Comparison of ENCODE assay signal across 8 cellular contexts in the genomic region with DNA sequence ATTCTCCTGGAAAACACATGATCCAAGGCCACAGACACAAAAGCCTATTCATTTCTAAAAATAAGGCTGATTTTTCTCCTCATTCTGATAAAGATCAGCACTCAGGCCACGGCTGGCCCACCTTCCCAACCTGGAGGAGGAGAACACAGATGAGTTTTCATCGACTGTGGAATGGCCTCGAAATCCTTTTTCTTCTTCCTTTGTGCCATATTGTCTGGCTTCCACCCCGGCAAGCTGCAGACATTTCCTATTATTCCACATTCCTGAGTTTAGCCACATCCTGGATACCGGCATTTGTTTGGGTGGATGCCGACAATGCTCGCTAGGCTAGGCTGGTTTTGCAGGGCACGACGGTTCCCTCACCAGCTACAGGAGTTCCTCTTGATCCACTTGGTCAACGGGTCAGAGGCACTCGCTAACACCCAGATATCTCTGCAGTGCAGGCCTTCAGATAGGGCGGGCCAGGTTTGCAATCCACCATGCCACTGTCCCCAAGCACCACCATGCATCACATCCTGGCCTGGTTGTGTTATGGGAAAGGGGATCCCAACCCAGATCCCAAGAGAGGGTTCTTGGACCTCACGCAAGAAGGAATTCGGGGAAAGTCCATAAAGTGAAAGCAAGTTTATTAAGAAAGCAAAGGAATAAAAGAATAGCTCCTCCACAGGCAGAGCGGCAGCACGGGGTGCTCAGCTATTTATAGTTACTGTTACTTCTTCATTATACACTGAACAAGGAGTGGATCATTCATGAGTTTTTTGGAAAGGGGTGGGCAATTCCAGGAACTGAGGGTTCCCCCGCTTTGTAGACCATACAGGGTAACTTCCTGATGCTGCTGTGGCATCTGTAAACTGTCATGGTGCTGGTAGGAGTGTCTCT. TPM values are rescaled to one million over a fixed set of nuclear protein-coding genes. Genes with fewer than 3 reads are reported as not detected.
DNase-seq lines count a peak whose midpoint lies in the region; ATAC-seq lines count a peak whose summit lies in the region.

No MANE protein-coding gene starts in this region.

- DNase-seq in HS-5 (ENCODE audit: low read depth), result peak; percentile 70
- DNase-seq in activated CD4-positive, alpha-beta memory T cell treated with anti-CD3 and anti-CD28 coated beads, Interleukin-2, amount 10 ng/mL, durations not matched to agents 7 days and 5 days, result peak; percentile 44
- DNase-seq in glomerular visceral epithelial cell (ENCODE audit: extremely low spot score), result peak; percentile 98
- DNase-seq in stimulated activated effector memory CD8-positive, alpha-beta T cell treated with anti-CD3 and anti-CD28 coated beads, Interleukin-12 subunit alpha, Interleukin-12 subunit beta, amount 100 ng/mL, for 72 hours (ENCODE audit: low spot score in 2 of 2), result no peak
- DNase-seq in NCI-H2227 treated with DMSO at 0.1 percent for 48 hours (lab: John Stamatoyannopoulos, UW), result no peak
- no peak for DNase-seq in globus pallidus (ENCODE audit: low spot score)
- DNase-seq in NCI-H1092 (lab: John Stamatoyannopoulos, UW), result no peak
- no peak for DNase-seq in GM19238 (ENCODE audit: insufficient read length, low spot score)

- POLR2A ChIA-PET in activated CD4-positive, alpha-beta memory T cell treated with anti-CD3 and anti-CD28 coated beads, Interleukin-2, amount 10 ng/mL, durations not matched to agents 7 days and 5 days (lab: Charles Lee), result interaction anchor here (1.0 to 2.6 kb wide), 2 partner anchors 21 to 29 kb away, joined by 3 to 18 read pairs; partner anchors contain the start of gene ATP5F1E

- no peak overlapping the region for H3K27ac Mint-ChIP-seq in activated CD4-positive, alpha-beta memory T cell treated with anti-CD3 and anti-CD28 coated beads, Interleukin-2, amount 10 ng/mL, durations not matched to agents 7 days and 5 days
- H3K27ac Mint-ChIP-seq in stimulated activated effector memory CD8-positive, alpha-beta T cell treated with anti-CD3 and anti-CD28 coated beads, Interleukin-12 subunit alpha, Interleukin-12 subunit beta, amount 100 ng/mL, for 72 hours, result no peak overlapping the region

- peak; percentile 36 for ATAC-seq in stimulated activated effector memory CD8-positive, alpha-beta T cell treated with anti-CD3 and anti-CD28 coated beads, Interleukin-12 subunit alpha, Interleukin-12 subunit beta, amount 100 ng/mL, for 72 hours

- no peaks in the 10 kb centered on the region for H3K36me3 Mint-ChIP-seq in activated CD4-positive, alpha-beta memory T cell treated with anti-CD3 and anti-CD28 coated beads, Interleukin-2, amount 10 ng/mL, durations not matched to agents 7 days and 5 days (ENCODE audit: low read depth)
- no peaks in the 10 kb centered on the region for H3K36me3 Mint-ChIP-seq in stimulated activated effector memory CD8-positive, alpha-beta T cell treated with anti-CD3 and anti-CD28 coated beads, Interleukin-12 subunit alpha, Interleukin-12 subunit beta, amount 100 ng/mL, for 72 hours

- no peaks in the 10 kb centered on the region for H3K9me3 Mint-ChIP-seq in activated CD4-positive, alpha-beta memory T cell treated with anti-CD3 and anti-CD28 coated beads, Interleukin-2, amount 10 ng/mL, durations not matched to agents 7 days and 5 days
- H3K9me3 Mint-ChIP-seq in stimulated activated effector memory CD8-positive, alpha-beta T cell treated with anti-CD3 and anti-CD28 coated beads, Interleukin-12 subunit alpha, Interleukin-12 subunit beta, amount 100 ng/mL, for 72 hours, result no peaks in the 10 kb centered on the region

- CTCF ChIA-PET in activated CD4-positive, alpha-beta memory T cell treated with anti-CD3 and anti-CD28 coated beads, Interleukin-2, amount 10 ng/mL, durations not matched to agents 7 days and 5 days (lab: Charles Lee), result no interaction called here

- H3K4me3 Mint-ChIP-seq in activated CD4-positive, alpha-beta memory T cell treated with anti-CD3 and anti-CD28 coated beads, Interleukin-2, amount 10 ng/mL, durations not matched to agents 7 days and 5 days, result no peak overlapping the region
- no peak overlapping the region for H3K4me3 Mint-ChIP-seq in stimulated activated effector memory CD8-positive, alpha-beta T cell treated with anti-CD3 and anti-CD28 coated beads, Interleukin-12 subunit alpha, Interleukin-12 subunit beta, amount 100 ng/mL, for 72 hours

- no peaks in the 10 kb centered on the region for H3K27me3 Mint-ChIP-seq in activated CD4-positive, alpha-beta memory T cell treated with anti-CD3 and anti-CD28 coated beads, Interleukin-2, amount 10 ng/mL, durations not matched to agents 7 days and 5 days

- peaks cover 50% of the 10 kb centered on the region for H3K4me1 Mint-ChIP-seq in activated CD4-positive, alpha-beta memory T cell treated with anti-CD3 and anti-CD28 coated beads, Interleukin-2, amount 10 ng/mL, durations not matched to agents 7 days and 5 days
- peaks cover 48% of the 10 kb centered on the region for H3K4me1 Mint-ChIP-seq in stimulated activated effector memory CD8-positive, alpha-beta T cell treated with anti-CD3 and anti-CD28 coated beads, Interleukin-12 subunit alpha, Interleukin-12 subunit beta, amount 100 ng/mL, for 72 hours

RNA-seq across cellular contexts. Expression of gene CTSZ, which starts 4.2 kb away (rescaled TPM):
- 10 to 100 TPM; 45.0 to 49.0 TPM for total RNA-seq in activated CD4-positive, alpha-beta memory T cell treated with anti-CD3 and anti-CD28 coated beads, Interleukin-2, amount 10 ng/mL, durations not matched to agents 7 days and 5 days

RNA-seq across cellular contexts. Expression of gene TUBB1, which starts 8.0 kb away (rescaled TPM):
- not detected for total RNA-seq in activated CD4-positive, alpha-beta memory T cell treated with anti-CD3 and anti-CD28 coated beads, Interleukin-2, amount 10 ng/mL, durations not matched to agents 7 days and 5 days

RNA-seq across cellular contexts. Expression of gene ATP5F1E, which starts 20.9 kb away (rescaled TPM):
- 10 to 100 TPM; 80.4 to 82.1 TPM for total RNA-seq in activated CD4-positive, alpha-beta memory T cell treated with anti-CD3 and anti-CD28 coated beads, Interleukin-2, amount 10 ng/mL, durations not matched to agents 7 days and 5 days

RNA-seq across cellular contexts. Expression of gene NELFCD, which starts 30.2 kb away (rescaled TPM):
- 10 to 100 TPM; 63.3 to 69.0 TPM for total RNA-seq in activated CD4-positive, alpha-beta memory T cell treated with anti-CD3 and anti-CD28 coated beads, Interleukin-2, amount 10 ng/mL, durations not matched to agents 7 days and 5 days

RNA-seq across cellular contexts. Expression of gene PRELID3B, which starts 31.4 kb away (rescaled TPM):
- total RNA-seq in activated CD4-positive, alpha-beta memory T cell treated with anti-CD3 and anti-CD28 coated beads, Interleukin-2, amount 10 ng/mL, durations not matched to agents 7 days and 5 days, result 10 to 100 TPM; 88.6 to 88.7 TPM

Comparison
In these comparisons a context has a peak if more than half of its experiments do, and no peak if none do; other contexts are left out.
1. DNase-seq: peak in HS-5 (single experiment), activated CD4-positive, alpha-beta memory T cell treated with anti-CD3 and anti-CD28 coated beads, Interleukin-2, amount 10 ng/mL, durations not matched to agents 7 days and 5 days (single experiment) and glomerular visceral epithelial cell (single experiment); none in stimulated activated effector memory CD8-positive, alpha-beta T cell treated with anti-CD3 and anti-CD28 coated beads, Interleukin-12 subunit alpha, Interleukin-12 subunit beta, amount 100 ng/mL, for 72 hours (0 of 2), NCI-H2227 treated with DMSO at 0.1 percent for 48 hours (single experiment), globus pallidus (single experiment), NCI-H1092 (single experiment) and GM19238 (single experiment).